ENCODE assay signal across 14 cellular contexts in the genomic region with DNA sequence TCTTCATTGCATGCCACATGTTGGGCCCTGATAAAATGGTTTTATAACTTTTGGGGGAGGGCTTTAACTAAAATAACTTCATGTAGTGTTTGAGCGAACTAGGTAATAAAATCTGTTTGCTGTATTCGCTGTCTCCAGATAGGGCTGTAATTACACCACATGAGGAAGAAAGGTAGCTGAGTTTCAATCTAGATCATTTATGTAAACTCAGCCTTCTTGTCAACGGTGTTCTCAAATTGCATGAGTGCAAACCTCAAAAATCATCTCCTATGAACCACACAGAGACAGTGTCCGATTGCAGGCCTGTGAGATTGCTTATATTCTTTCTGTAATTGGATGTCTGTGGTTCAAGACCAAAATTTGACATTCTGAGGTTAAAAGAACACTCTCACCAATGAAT. TPM values are rescaled to one million over a fixed set of nuclear protein-coding genes. Genes with fewer than 3 reads are reported as not detected.
DNase-seq lines count a peak whose midpoint lies in the region; ATAC-seq and TF ChIP-seq lines count a peak whose summit lies in the region.
"Had no signal": no experiment of that assay in that cellular context is flagged by ENCODE, and none has a peak within 500 bp of the region (broad histone marks: within the 10 kb centered on the region; RNA-seq: fewer than 3 reads in every experiment).

No MANE protein-coding gene starts in this region.

- no peak overlapping the region for H3K27ac ChIP-seq in Panc1 (ENCODE audit: low read length)
- H3K27ac ChIP-seq in right lobe of liver = peak overlapping the region in 2 of 3 donors; percentile 16 to 56
- H3K27ac ChIP-seq: BLaER1 had no signal

- no peaks in the 10 kb centered on the region for H3K9me3 Mint-ChIP-seq in Calu3 (ENCODE audit: low read depth, unreplicated experiment)
- H3K9me3 Mint-ChIP-seq: activated CD8-positive, alpha-beta T cell treated with anti-CD3 and anti-CD28 coated beads for 36 hours had no signal

- DNase-seq in Calu3 = no peak
- DNase-seq in NCI-H1092 (lab: John Stamatoyannopoulos, UW) = peak; percentile 25
- DNase-seq in Panc1 (ENCODE audit: low read depth, low spot score) = no peak
- DNase-seq in right lobe of liver = no peak
- no peak for DNase-seq in NCI-H226
- no peak for DNase-seq in activated CD8-positive, alpha-beta memory T cell treated with anti-CD3 and anti-CD28 coated beads, Interleukin-2, amount 50 U/mL, for 4 hours
- DNase-seq: activated CD8-positive, alpha-beta T cell treated with anti-CD3 and anti-CD28 coated beads for 36 hours; activated effector memory CD4-positive, alpha-beta T cell treated with Interleukin-2 at 50 U/mL for 16 hours; NK-92 treated with Interleukin-12 subunit alpha and Interleukin-12 subunit beta, amount 100 ng/mL, for 24 hours; right cardiac atrium; stimulated activated naive CD4-positive, alpha-beta T cell treated with Interleukin-2 at 50 U/mL for 16 hours had no signal

- WGBS in right lobe of liver (ENCODE audit: insufficient coverage, low coverage, low lambda C conversion rate, missing lambda C conversion rate) = 36% methylated on average over 4 of the region's 4 CpGs

- peak overlapping the region; percentile 21 for H3K4me3 Mint-ChIP-seq in Calu3 (ENCODE audit: low read depth, unreplicated experiment)
- H3K4me3 Mint-ChIP-seq: activated CD8-positive, alpha-beta T cell treated with anti-CD3 and anti-CD28 coated beads for 36 hours had no signal

- no peaks in the 10 kb centered on the region for H3K36me3 ChIP-seq in Panc1 (ENCODE audit: control insufficient read depth, insufficient read depth, low read length)
- H3K36me3 ChIP-seq in right lobe of liver = no peaks in the 10 kb centered on the region
- H3K36me3 ChIP-seq: BLaER1 had no signal

- H3K27me3 ChIP-seq in Panc1 (ENCODE audit: control insufficient read depth, insufficient read depth, low read length) (no peaks in the 10 kb centered on the region), right lobe of liver (no peaks in the 10 kb centered on the region)
- H3K27me3 ChIP-seq: BLaER1 had no signal

- H3K4me3 ChIP-seq in Panc1 (ENCODE audit: low read depth in 2 of 2, low read length in 2 of 2) (no peak overlapping the region), right lobe of liver (no peak overlapping the region)
- H3K4me3 ChIP-seq: BLaER1 had no signal

- no TSS peak for BruUV-seq in Calu3 (replicated peaks; lab: Mats Ljungman, UMichigan)
- BruUV-seq in Panc1 (replicated peaks; lab: Mats Ljungman, UMichigan) = TSS peak; percentile 84

- no peak for TF ChIP-seq CTCF in Calu3 (IDR thresholded peaks at IDR 0.05; ENCODE audit: unreplicated experiment)
- no peak for TF ChIP-seq CTCF in Panc1 (IDR thresholded peaks at IDR 0.05)
- TF ChIP-seq CTCF in right lobe of liver (IDR thresholded peaks at IDR 0.05) = no peak

- no peak for TF ChIP-seq POLR2A in right lobe of liver (IDR thresholded peaks at IDR 0.05)

- in situ Hi-C loops in Panc1 (cut with HindIII; ENCODE audit: low pct_unique_long_range_greater_than_20kb, low sequenced_read_pairs) = no loop called here

- H3K9me3 ChIP-seq in Panc1 (ENCODE audit: control insufficient read depth, insufficient read depth, low read depth, low read length) (no peaks in the 10 kb centered on the region), right lobe of liver (no peaks in the 10 kb centered on the region)
- H3K9me3 ChIP-seq: BLaER1 had no signal

- intact Hi-C loops in Calu3 (cut with micrococcal nuclease; ENCODE audit: unreplicated experiment) (loop anchor here (10.0 kb wide), 1 partner anchor 512 kb away; no protein-coding TSS in a partner anchor), Panc1 (cut with micrococcal nuclease; ENCODE audit: unreplicated experiment) (no loop called here), right lobe of liver (cut with DNase I) (no loop called here)

- H3K4me1 Mint-ChIP-seq in Calu3 (ENCODE audit: low read depth, unreplicated experiment) = peaks cover 50% of the 10 kb centered on the region

- H3K4me1 ChIP-seq in Panc1 (ENCODE audit: control insufficient read depth, insufficient read depth, low read length) = no peaks in the 10 kb centered on the region
- H3K4me1 ChIP-seq in right lobe of liver = peaks cover 0 to 20% (median 8%) of the 10 kb centered on the region in 4 donors
- H3K4me1 ChIP-seq: BLaER1 had no signal

- H3K27ac Mint-ChIP-seq in Calu3 (ENCODE audit: unreplicated experiment) = peak overlapping the region; percentile 93
- H3K27ac Mint-ChIP-seq: activated CD8-positive, alpha-beta T cell treated with anti-CD3 and anti-CD28 coated beads for 36 hours had no signal

- POLR2A ChIA-PET in Panc1 (lab: Charles Lee) = no interaction called here

- no peaks in the 10 kb centered on the region for H3K27me3 Mint-ChIP-seq in Calu3 (ENCODE audit: unreplicated experiment)
- H3K27me3 Mint-ChIP-seq: activated CD8-positive, alpha-beta T cell treated with anti-CD3 and anti-CD28 coated beads for 36 hours had no signal

- H3K36me3 Mint-ChIP-seq in Calu3 (ENCODE audit: insufficient read depth, unreplicated experiment) = peaks cover 24% of the 10 kb centered on the region

- CTCF ChIA-PET in Calu3 (lab: Charles Lee) (interaction anchor here (0.5 to 1.4 kb wide), 2 partner anchors 37 to 87 kb away, joined by 4 to 6 read pairs; no protein-coding TSS in a partner anchor), Panc1 (lab: Charles Lee) (no interaction called here)

- no peak for ATAC-seq in Panc1
- ATAC-seq in right lobe of liver = peak; percentile 46 to 64 (median 60)
- no peak for ATAC-seq in GM21447 (IDR thresholded peaks at IDR 0.05; ENCODE audit: unreplicated experiment)
- no peak for ATAC-seq in HG03159 (IDR thresholded peaks at IDR 0.05; ENCODE audit: unreplicated experiment)
- ATAC-seq: activated CD8-positive, alpha-beta T cell treated with anti-CD3 and anti-CD28 coated beads for 36 hours; right cardiac atrium had no signal

RNA-seq across cellular contexts. Expression of gene BEND3, which starts 37.7 kb away (rescaled TPM):
- 10.0 and 11.8 TPM in 2 replicates for total RNA-seq in Calu3 (2022)
- total RNA-seq in Panc1 (2021; ENCODE audit: unreplicated experiment) = 9.9 TPM
- polyA plus RNA-seq in Panc1 (2012; ENCODE audit: insufficient read length) = 4.1 TPM
- total RNA-seq in right lobe of liver = 1 to 10 TPM in 4 of 6 experiments, under 1 TPM in 2; 0.83 to 2.7 (median 1.4) TPM

Comparison
In these comparisons a context has a peak if more than half of its experiments do, and no peak if none do; other contexts are left out.
1. ATAC-seq: peak in right lobe of liver (4 of 4); none in Panc1 (single experiment), GM21447 (single experiment) and HG03159 (single experiment).